8 cellular contexts compared by ENCODE assay signal in genomic region chr10:87342704-87343258, GRCh38. TPM values are rescaled to one million over a fixed set of nuclear protein-coding genes. Genes with fewer than 3 reads are reported as not detected.
A peak's percentile ranks its signal among the peaks of the same experiment; 100 is the strongest.
DNase-seq lines count a peak whose midpoint lies in the region; ATAC-seq and TF ChIP-seq lines count a peak whose summit lies in the region.
"Not testable (repeated sequence)": the region's sequence is repeated elsewhere in the genome, so short reads cannot be mapped to it uniquely, and the experiment has no call there.

No MANE protein-coding gene starts in this region.

- H3K4me1 ChIP-seq in HEK293 (ENCODE audit: control insufficient read depth, insufficient read depth, low read length); MM.1S (ENCODE audit: low read length); stomach smooth muscle (ENCODE audit: control insufficient read depth, insufficient read depth, low read length): not testable (repeated sequence)

- CTCF ChIA-PET in HEK293 (lab: Yijun Ruan, JAX) = interaction anchor here (0.7 kb wide), 1 partner anchor 419 kb away, joined by 3 read pairs; no protein-coding TSS in a partner anchor

- ATAC-seq in SK-N-SH treated with all-trans-retinoic acid at 6 μM for 48 hours (peak; percentile 86), omental fat pad (ENCODE audit: low FRiP score) (peak; percentile 92)

- H3K4me3 ChIP-seq in HEK293 (ENCODE audit: low read depth, low read length) = peak overlapping the region; percentile 41
- peak overlapping the region; percentile 53; the same call in 1 of the 2 replicates for H3K4me3 ChIP-seq in MM.1S (ENCODE audit: low read length)
- H3K4me3 ChIP-seq in stomach smooth muscle (ENCODE audit: low read length in 2 of 2) = peak overlapping the region; percentile 31 to 64

- H3K36me3 ChIP-seq in HEK293 (ENCODE audit: control insufficient read depth in 2 of 2, insufficient read depth in 1 of 2, low read length in 2 of 2); MM.1S (replicated peaks; ENCODE audit: insufficient read depth, low read length); stomach smooth muscle (ENCODE audit: control insufficient read depth in 2 of 2, insufficient read depth in 2 of 2, low read length in 2 of 2): not testable (repeated sequence)

- H3K9ac ChIP-seq in MM.1S (ENCODE audit: low read length) = not testable (repeated sequence)
- H3K9ac ChIP-seq in stomach smooth muscle (ENCODE audit: low read length in 2 of 2) = peak overlapping the region in 1 of 2 donors; percentile 42

- DNase-seq in GM04504 (ENCODE audit: low read depth) = peak; percentile 45
- peak; percentile 81 for DNase-seq in MM.1S
- DNase-seq in activated naive CD4-positive, alpha-beta T cell treated with Interleukin-2 at 50 U/mL for 16 hours = peak; percentile 84
- DNase-seq in globus pallidus (ENCODE audit: low spot score) = peak; percentile 80
- peak; percentile 67 for DNase-seq in omental fat pad (ENCODE audit: low spot score)

- not testable (repeated sequence) for H2AFZ ChIP-seq in MM.1S (ENCODE audit: low read length)

- TF ChIP-seq CTCF in HEK293 (tag by site-specific recombination; IDR thresholded peaks at IDR 0.05); omental fat pad (IDR thresholded peaks at IDR 0.05): not testable (repeated sequence)
- peak; percentile 13; the same call in 1 of the 2 replicates for TF ChIP-seq CTCF in MM.1S (IDR thresholded peaks at IDR 0.05; ENCODE audit: low read length)

- H3K9me2 ChIP-seq in MM.1S (replicated peaks; ENCODE audit: insufficient read depth, low read length) = not testable (repeated sequence)

- not testable (repeated sequence) for H3K79me2 ChIP-seq in MM.1S (ENCODE audit: low read length)

- POLR2A ChIA-PET in HEK293 (lab: Yijun Ruan, JAX) = not testable (repeated sequence)

- H3K27ac ChIP-seq in HEK293 (ENCODE audit: extremely low read depth, low read depth, low read length) = peak overlapping the region; percentile 88
- H3K27ac ChIP-seq in MM.1S (ENCODE audit: low read length) = peak overlapping the region; percentile 43; the same call in 1 of the 2 replicates
- peak overlapping the region; percentile 11 for H3K27ac ChIP-seq in stomach smooth muscle (ENCODE audit: low read length)

- H3F3A ChIP-seq in MM.1S (ENCODE audit: insufficient read depth, low read length) = not testable (repeated sequence)

- not testable (repeated sequence) for H3K4me2 ChIP-seq in MM.1S (ENCODE audit: low read depth, low read length)

- not testable (repeated sequence) for H3K9me3 ChIP-seq in HEK293 (ENCODE audit: control insufficient read depth, insufficient read depth, low read depth, low read length); MM.1S (replicated peaks; ENCODE audit: insufficient read depth, low read length); stomach smooth muscle (ENCODE audit: control insufficient read depth in 2 of 2, low read length in 2 of 2)

- H3K27me3 ChIP-seq in MM.1S (replicated peaks; ENCODE audit: insufficient read depth, low read length); stomach smooth muscle (ENCODE audit: control insufficient read depth in 1 of 2, insufficient read depth in 2 of 2, low read length in 2 of 2): not testable (repeated sequence)

- not testable (repeated sequence) for H4K20me1 ChIP-seq in MM.1S (ENCODE audit: insufficient read depth, low read length)

TF ChIP-seq in HEK293, 187 proteins besides CTCF, POLR2A, EP300 and RAD21 (continues in another document):
- TF ChIP-seq ZSCAN30 (tag by site-specific recombination; IDR thresholded peaks at IDR 0.05) (peak; percentile 26; the same call in 1 of the 2 replicates), ZEB2 (tag by site-specific recombination; IDR thresholded peaks at IDR 0.05) (0 out of 2 replicates have a peak, but pooled peaks have one; percentile 41), ZNF76 (tag by site-specific recombination; IDR thresholded peaks at IDR 0.05; ENCODE audit: borderline replicate concordance, low read depth) (peak; percentile 83; the same call in 1 of the 2 replicates), ZNF335 (tag by site-specific recombination; conservative IDR thresholded peaks at IDR 0.05) (peak; percentile 38; the same call in 1 of the 2 replicates), ZBTB17 (tag by site-specific recombination; IDR thresholded peaks at IDR 0.05) (0 out of 2 replicates have a peak, but pooled peaks have one; percentile 19), ZXDB (tag by site-specific recombination; IDR thresholded peaks at IDR 0.05) (0 out of 2 replicates have a peak, but pooled peaks have one; percentile 7), PATZ1 (tag by site-specific recombination; IDR thresholded peaks at IDR 0.05) (0 out of 2 replicates have a peak, but pooled peaks have one; percentile 28), ZBTB26 (tag by site-specific recombination; optimal IDR thresholded peaks at IDR 0.05) (peak; percentile 89)

RNA-seq across cellular contexts. Expression of gene NUTM2D, which starts 14.8 kb away (rescaled TPM):
- 1 to 10 TPM; 2.3 to 3.9 (median 2.7) TPM for total RNA-seq in omental fat pad

Comparison
In these comparisons a context has a peak if more than half of its experiments do, and no peak if none do; other contexts are left out.
1. Peak in every context shown above with its lines: DNase-seq, ATAC-seq, H3K4me3 ChIP-seq and H3K27ac ChIP-seq.
2. H3K27ac ChIP-seq: peak in every context shown above with its lines; median percentile 88 in HEK293; 43 in MM.1S; 11 in stomach smooth muscle.